ENCODE assay signal across 1 cellular context in genomic region chr22:30922151-30922611, GRCh38.
A peak's percentile ranks its signal among the peaks of the same experiment; 100 is the strongest.
TF ChIP-seq lines count a peak whose summit lies in the region.

No MANE protein-coding gene starts in this region.

TF ChIP-seq in SK-N-SH, 30 proteins besides CTCF, POLR2A, EP300 and RAD21 (continued from another document):
- TF ChIP-seq IRF3 (IDR thresholded peaks at IDR 0.05; ENCODE audit: low read depth, low read length): no peak
- no peak for TF ChIP-seq NFIC (IDR thresholded peaks at IDR 0.05; ENCODE audit: borderline replicate concordance)
- TF ChIP-seq ZBTB33 (IDR thresholded peaks at IDR 0.05; ENCODE audit: borderline replicate concordance, low read depth): no peak
- TF ChIP-seq CHD2 (IDR thresholded peaks at IDR 0.05; ENCODE audit: low read length, partially characterized antibody): peak; percentile 33
- TF ChIP-seq SMC3 (IDR thresholded peaks at IDR 0.05; ENCODE audit: low read depth, low read length): no peak
- no peak for TF ChIP-seq GABPA (IDR thresholded peaks at IDR 0.05; ENCODE audit: low read depth)
- no peak for TF ChIP-seq MXI1 (IDR thresholded peaks at IDR 0.05; ENCODE audit: low read depth, low read length)
- no peak for TF ChIP-seq YY1 (IDR thresholded peaks at IDR 0.05; ENCODE audit: low read depth)
- no peak for TF ChIP-seq RCOR1 (IDR thresholded peaks at IDR 0.05; ENCODE audit: low read length)
- peak; percentile 58; the same call in 1 of the 2 replicates for TF ChIP-seq NRF1 (IDR thresholded peaks at IDR 0.05; ENCODE audit: low read depth, low read length)
